Comparison of ENCODE assay signal across 8 cellular contexts in the genomic region with DNA sequence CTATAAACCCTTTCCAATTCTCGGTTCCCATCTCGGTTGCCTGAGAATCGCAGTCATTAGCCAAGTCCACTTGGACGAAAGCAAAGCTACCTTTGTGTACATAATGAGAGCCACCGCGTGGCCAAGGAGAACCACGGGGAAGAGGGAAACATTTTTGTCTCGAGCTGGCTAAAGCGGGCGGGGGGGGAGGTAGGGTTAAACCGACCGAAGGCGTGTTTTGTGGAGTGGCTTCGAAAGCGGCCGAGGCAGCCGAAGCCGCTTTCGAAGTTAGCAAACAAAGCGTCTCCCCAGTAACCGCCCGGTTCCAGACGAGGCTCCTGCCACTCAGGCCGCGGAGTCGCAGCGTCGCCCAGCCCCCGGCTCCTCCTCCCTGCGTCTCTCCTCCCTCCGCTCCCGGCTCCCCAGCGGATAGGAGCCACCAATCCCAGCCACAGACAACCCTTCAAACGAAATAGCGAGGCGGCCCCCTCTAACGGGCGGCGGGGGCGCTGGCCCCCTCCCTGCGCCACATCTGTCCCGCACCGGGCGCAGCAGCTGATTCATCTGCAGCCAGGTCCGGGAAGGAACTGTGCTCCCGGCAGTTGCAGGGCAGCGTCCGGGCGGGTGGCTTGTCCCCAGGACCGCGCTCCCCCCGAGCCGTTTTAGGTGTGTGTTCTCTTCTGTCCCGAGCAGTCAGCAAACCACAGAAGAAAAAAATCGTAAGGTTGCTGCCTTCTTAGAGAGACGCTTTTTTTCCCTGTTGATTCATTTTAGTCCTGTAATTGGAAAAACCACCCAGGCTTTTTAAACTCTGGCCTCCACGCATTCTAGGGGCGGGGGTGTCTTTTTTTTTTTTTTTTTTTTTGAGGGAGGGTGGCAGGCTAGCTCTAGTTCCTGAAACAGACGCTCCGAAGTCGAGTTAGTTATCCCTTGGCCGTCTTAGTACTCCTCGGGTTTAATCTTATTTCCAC. TPM values are rescaled to one million over a fixed set of nuclear protein-coding genes. Genes with fewer than 3 reads are reported as not detected.
A peak's percentile ranks its signal among the peaks of the same experiment; 100 is the strongest.
DNase-seq lines count a peak whose midpoint lies in the region; ATAC-seq, FAIRE-seq and TF ChIP-seq lines count a peak whose summit lies in the region.

No MANE protein-coding gene starts in this region.

- no peaks in the 10 kb centered on the region for H3K27me3 Mint-ChIP-seq in natural killer cell treated with Interleukin-12 subunit alpha and Interleukin-12 subunit beta and Interleukin-15 and Interleukin-18, amount 100 ng/mL, for 72 hours

- H3K36me3 ChIP-seq in DND-41 (ENCODE audit: insufficient read depth, low read length) (no peaks in the 10 kb centered on the region; the same call in 1 of the 2 replicates), GM23248 (ENCODE audit: low read depth) (no peaks in the 10 kb centered on the region), Karpas-422 (ENCODE audit: insufficient read depth, low read length) (no peaks in the 10 kb centered on the region)

- H3K4me1 ChIP-seq in DND-41 (ENCODE audit: insufficient read depth, low read length): peaks cover 27% of the 10 kb centered on the region
- H3K4me1 ChIP-seq in GM23248 (ENCODE audit: insufficient read depth): peaks cover 17% of the 10 kb centered on the region
- peaks cover 30% of the 10 kb centered on the region for H3K4me1 ChIP-seq in Karpas-422 (ENCODE audit: low read length)

- H3K9ac ChIP-seq in DND-41 (ENCODE audit: low read depth, low read length) (peak overlapping the region; percentile 74), GM23248 (peak overlapping the region; percentile 99), Karpas-422 (ENCODE audit: low read length) (peak overlapping the region; percentile 73)

- H3K9me3 ChIP-seq in DND-41 (ENCODE audit: insufficient read depth, low read length, severe bottlenecking) (no peaks in the 10 kb centered on the region), GM23248 (ENCODE audit: low read depth) (no peaks in the 10 kb centered on the region), Karpas-422 (ENCODE audit: low read length) (no peaks in the 10 kb centered on the region)

- peak overlapping the region; percentile 94 for H3K27ac ChIP-seq in DND-41 (ENCODE audit: low read length)
- H3K27ac ChIP-seq in GM23248: peak overlapping the region; percentile 100
- H3K27ac ChIP-seq in Karpas-422 (ENCODE audit: low read length): peak overlapping the region; percentile 89

- peak overlapping the region; percentile 99 for H3K27ac Mint-ChIP-seq in natural killer cell treated with Interleukin-12 subunit alpha and Interleukin-12 subunit beta and Interleukin-15 and Interleukin-18, amount 100 ng/mL, for 72 hours

- peak overlapping the region; percentile 88 for H2AFZ ChIP-seq in DND-41 (ENCODE audit: low read depth, low read length)
- peak overlapping the region; percentile 74 for H2AFZ ChIP-seq in GM23248
- peak overlapping the region; percentile 68 for H2AFZ ChIP-seq in Karpas-422 (ENCODE audit: low read length)

- H3K36me3 Mint-ChIP-seq in natural killer cell treated with Interleukin-12 subunit alpha and Interleukin-12 subunit beta and Interleukin-15 and Interleukin-18, amount 100 ng/mL, for 72 hours: no peaks in the 10 kb centered on the region

- ATAC-seq in DND-41 (ENCODE audit: insufficient read depth, low read depth): peak; percentile 79
- ATAC-seq in natural killer cell treated with Interleukin-12 subunit alpha and Interleukin-12 subunit beta and Interleukin-15 and Interleukin-18, amount 100 ng/mL, for 72 hours: peak; percentile 75 to 81
- peak; percentile 76 for ATAC-seq in stimulated activated naive CD8-positive, alpha-beta T cell treated with anti-CD3 and anti-CD28 coated beads, Interleukin-15, Interleukin-2, amounts not matched to agents 100 U/mL and 50 U/mL, for 24 hours

- no peaks in the 10 kb centered on the region for H3K9me2 ChIP-seq in GM23248 (ENCODE audit: insufficient read depth)
- no peaks in the 10 kb centered on the region for H3K9me2 ChIP-seq in Karpas-422 (replicated peaks; ENCODE audit: insufficient read depth, low read length)

- H3K4me3 Mint-ChIP-seq in natural killer cell treated with Interleukin-12 subunit alpha and Interleukin-12 subunit beta and Interleukin-15 and Interleukin-18, amount 100 ng/mL, for 72 hours: peak overlapping the region; percentile 97

- H3K4me3 ChIP-seq in DND-41 (ENCODE audit: low read depth in 1 of 2, low read length in 2 of 2) (peak overlapping the region; percentile 38 to 76), GM23248 (peak overlapping the region; percentile 98), Karpas-422 (ENCODE audit: low read length) (peak overlapping the region; percentile 97), fibroblast of mammary gland (ENCODE audit: control insufficient read depth, low read depth, low read length) (peak overlapping the region; percentile 96)

- TF ChIP-seq CTCF in DND-41 (IDR thresholded peaks at IDR 0.05; ENCODE audit: borderline replicate concordance, extremely low read depth, low read length, poor library complexity, severe bottlenecking) (peak; percentile 34), fibroblast of mammary gland (conservative IDR thresholded peaks at IDR 0.05; ENCODE audit: control insufficient read depth, insufficient read depth, low read depth, low read length) (no peak)

- 1% methylated on average over 59 to 63 of the region's 63 CpGs for WGBS in GM23248 (ENCODE audit: low coverage in 1 of 2, low lambda C conversion rate in 2 of 2, missing lambda C conversion rate in 2 of 2), 2 experiments

- FAIRE-seq in RCC 7860 (lab: Jason Lieb, UNC): peak; percentile 82

- H3K27me3 ChIP-seq in DND-41 (ENCODE audit: insufficient read depth, low read length, poor library complexity): no peaks in the 10 kb centered on the region
- no peaks in the 10 kb centered on the region for H3K27me3 ChIP-seq in GM23248 (replicated peaks; ENCODE audit: insufficient read depth)
- H3K27me3 ChIP-seq in Karpas-422 (ENCODE audit: low read length): no peaks in the 10 kb centered on the region

- H3K9me3 Mint-ChIP-seq in natural killer cell treated with Interleukin-12 subunit alpha and Interleukin-12 subunit beta and Interleukin-15 and Interleukin-18, amount 100 ng/mL, for 72 hours: no peaks in the 10 kb centered on the region

- H4K20me1 ChIP-seq in DND-41 (ENCODE audit: insufficient read depth, low read length) (peaks cover 5% of the 10 kb centered on the region; the same call in 1 of the 2 replicates), GM23248 (ENCODE audit: insufficient read depth) (no peaks in the 10 kb centered on the region), Karpas-422 (ENCODE audit: insufficient read depth, low read depth, low read length) (no peaks in the 10 kb centered on the region)

- peaks cover 22 to 31% of the 10 kb centered on the region in 2 donors for H3K4me1 Mint-ChIP-seq in natural killer cell treated with Interleukin-12 subunit alpha and Interleukin-12 subunit beta and Interleukin-15 and Interleukin-18, amount 100 ng/mL, for 72 hours (ENCODE audit: low read depth in 2 of 2)

- H3F3A ChIP-seq in GM23248 (ENCODE audit: insufficient read depth): peaks cover 42% of the 10 kb centered on the region

- H3K79me2 ChIP-seq in DND-41 (ENCODE audit: insufficient read depth, low read length): peaks cover 52% of the 10 kb centered on the region
- H3K79me2 ChIP-seq in GM23248 (ENCODE audit: insufficient read depth): peaks cover 29% of the 10 kb centered on the region
- H3K79me2 ChIP-seq in Karpas-422 (ENCODE audit: low read length): peaks cover 31% of the 10 kb centered on the region

- in situ Hi-C loops in GM23248 (cut with MboI): loop anchor here (10.0 kb wide), 1 partner anchor 153 kb away; no protein-coding TSS in a partner anchor

- peak overlapping the region; percentile 67 for H3K4me2 ChIP-seq in DND-41 (ENCODE audit: insufficient read depth, low read length)
- H3K4me2 ChIP-seq in GM23248 (ENCODE audit: unreplicated experiment): peak overlapping the region; percentile 100
- peak overlapping the region; percentile 79 for H3K4me2 ChIP-seq in Karpas-422 (ENCODE audit: low read depth, low read length, poor library complexity, severe bottlenecking)

- DNase-seq in DND-41 (peak; percentile 96), GM23248 (peak; percentile 99), Karpas-422 (peak; percentile 93), RCC 7860 (ENCODE audit: low spot score) (peak; percentile 94), fibroblast of mammary gland (ENCODE audit: low read depth) (peak; percentile 96)
- peak; percentile 64 to 70 for DNase-seq in activated T-helper 1 cell treated with anti-CD3 and anti-CD28 coated beads, Interleukin-2, amount 50 U/mL, for 16 hours (ENCODE audit: low read depth in 1 of 2, low spot score in 1 of 2)
- DNase-seq in natural killer cell treated with Interleukin-12 subunit alpha and Interleukin-12 subunit beta and Interleukin-15 and Interleukin-18, amount 100 ng/mL, for 72 hours (ENCODE audit: low spot score): peak; percentile 88
- DNase-seq in stimulated activated naive CD8-positive, alpha-beta T cell treated with anti-CD3 and anti-CD28 coated beads, Interleukin-15, Interleukin-2, amounts not matched to agents 100 U/mL and 50 U/mL, for 24 hours: peak; percentile 88

RNA-seq across cellular contexts. Expression of a gene that starts 1.8 kb away (rescaled TPM):
- 66.9 and 122 TPM in 2 replicates for total RNA-seq in GM23248 (2014; rRNA removed; shearing (Covaris generic))
- 88.0 and 99.4 TPM in 2 replicates for polyA plus RNA-seq in GM23248 (2016; fragmentation: Nextera tagmentation; extraction: Ambion mirVana)
- total RNA-seq in Karpas-422 (2014; rRNA removed; shearing (Covaris generic); ENCODE audit: low replicate concordance): 82.6 and 110 TPM in 2 replicates
- 10 to 100 TPM; 12.5 to 24.5 TPM for total RNA-seq in natural killer cell treated with Interleukin-12 subunit alpha and Interleukin-12 subunit beta and Interleukin-15 and Interleukin-18, amount 100 ng/mL, for 72 hours

Comparison
In these comparisons a context has a peak if more than half of its experiments do, and no peak if none do; other contexts are left out.
1. Peak in every context shown above with its lines: DNase-seq, ATAC-seq, H3K4me3 ChIP-seq and H3K27ac ChIP-seq.